In the genomic region with DNA sequence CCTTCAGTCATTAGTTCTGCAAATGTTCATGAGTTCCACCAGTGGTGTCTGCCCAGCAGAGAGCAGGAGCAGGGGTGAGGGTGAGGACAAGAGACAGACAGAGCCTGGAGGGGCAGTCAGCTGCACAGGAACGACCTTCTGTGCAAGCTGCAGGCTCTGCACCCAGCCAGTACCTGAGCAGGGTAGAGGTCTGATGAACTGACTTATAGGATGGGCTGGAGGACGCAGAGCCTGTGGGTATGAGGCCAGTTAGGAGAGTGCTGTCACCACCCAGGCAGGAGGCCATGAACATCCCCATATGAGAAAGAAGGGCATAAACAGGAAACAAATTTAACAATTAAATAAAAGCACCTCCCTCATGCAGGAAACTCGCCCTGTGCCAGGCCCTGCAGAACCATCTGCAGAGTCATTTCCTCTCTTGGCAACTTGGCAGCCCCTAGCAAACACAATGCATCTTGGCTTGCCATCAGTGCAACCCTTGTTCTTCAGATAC, we compare ENCODE assay signal across 11 cellular contexts. TPM values are rescaled to one million over a fixed set of nuclear protein-coding genes. Genes with fewer than 3 reads are reported as not detected.
DNase-seq lines count a peak whose midpoint lies in the region; ATAC-seq lines count a peak whose summit lies in the region.
"Had no signal": no experiment of that assay in that cellular context is flagged by ENCODE, and none has a peak within 500 bp of the region (broad histone marks: within the 10 kb centered on the region; RNA-seq: fewer than 3 reads in every experiment).

No MANE protein-coding gene starts in this region.

- peaks cover 0 to 4% (median 3%) of the 10 kb centered on the region in 3 donors for H3K27me3 Mint-ChIP-seq in immature natural killer cell (ENCODE audit: low read depth in 3 of 3)

- peak overlapping the region in 5 of 6 donors; percentile 63 to 94 (median 83) for H3K27ac Mint-ChIP-seq in immature natural killer cell

- peak overlapping the region in 3 of 5 donors; percentile 28 to 33 (median 31) for H3K4me3 Mint-ChIP-seq in immature natural killer cell

- peaks cover 16 to 17% of the 10 kb centered on the region in 2 donors for H3K4me1 Mint-ChIP-seq in immature natural killer cell

- intact Hi-C loops in left cardiac atrium (cut with DNase I) (no loop called here), cardiac septum (cut with DNase I) (loop anchor here (5.0 kb wide), 1 partner anchor 33 kb away; no protein-coding TSS in a partner anchor)

- no peaks in the 10 kb centered on the region for H3K36me3 Mint-ChIP-seq in immature natural killer cell

- H3K9me3 Mint-ChIP-seq in immature natural killer cell, result no peaks in the 10 kb centered on the region

- no peak for DNase-seq in left cardiac atrium
- no peak for DNase-seq in cardiac septum (ENCODE audit: low spot score)
- peak; percentile 8 for DNase-seq in activated T-cell treated with anti-CD3 and anti-CD28 coated beads for 24 hours (ENCODE audit: low read depth)
- peak in 1 of 3 donors; percentile 22 for DNase-seq in immature natural killer cell
- DNase-seq in RKO (ENCODE audit: low spot score), result no peak
- DNase-seq in HuH-7 (ENCODE audit: low spot score), result no peak
- DNase-seq: NCI-H2227 treated with DMSO at 0.1 percent for 48 hours had no signal

- ATAC-seq in left cardiac atrium, result peak; percentile 27 to 50
- ATAC-seq in HG03045 (IDR thresholded peaks at IDR 0.05; ENCODE audit: unreplicated experiment), result no peak
- ATAC-seq in HG02938 (IDR thresholded peaks at IDR 0.05; ENCODE audit: unreplicated experiment), result no peak

RNA-seq across cellular contexts. Expression of a gene that starts 17.9 kb away (rescaled TPM):
- total RNA-seq in left cardiac atrium (not detected), cardiac septum (not detected)
- not detected for polyA plus RNA-seq in immature natural killer cell
- total RNA-seq: thoracic aorta had no signal

RNA-seq across cellular contexts. Expression of a gene that starts 20.2 kb away (rescaled TPM):
- total RNA-seq in left cardiac atrium (1 to 10 TPM; 1.1 to 1.9 TPM), cardiac septum (3.9 TPM)
- not detected for polyA plus RNA-seq in immature natural killer cell

RNA-seq across cellular contexts. Expression of a gene that starts 25.8 kb away (rescaled TPM):
- total RNA-seq in left cardiac atrium (under 1 TPM in 1 of 2 donors, not detected in 1; 0.10 TPM), cardiac septum (not detected)
- not detected for polyA plus RNA-seq in immature natural killer cell
- total RNA-seq: myocyte had no signal

RNA-seq across cellular contexts. Expression of a gene that starts 44.4 kb away (rescaled TPM):
- total RNA-seq in left cardiac atrium (not detected), cardiac septum (not detected)
- polyA plus RNA-seq in immature natural killer cell, result not detected
- total RNA-seq: myocyte, thoracic aorta had no signal

Comparison
In these comparisons a context has a peak if more than half of its experiments do, and no peak if none do; other contexts are left out.
1. ATAC-seq: peak in left cardiac atrium (2 of 2); none in HG03045 (single experiment) and HG02938 (single experiment).